ENCODE assay signal across 15 cellular contexts in the genomic region with DNA sequence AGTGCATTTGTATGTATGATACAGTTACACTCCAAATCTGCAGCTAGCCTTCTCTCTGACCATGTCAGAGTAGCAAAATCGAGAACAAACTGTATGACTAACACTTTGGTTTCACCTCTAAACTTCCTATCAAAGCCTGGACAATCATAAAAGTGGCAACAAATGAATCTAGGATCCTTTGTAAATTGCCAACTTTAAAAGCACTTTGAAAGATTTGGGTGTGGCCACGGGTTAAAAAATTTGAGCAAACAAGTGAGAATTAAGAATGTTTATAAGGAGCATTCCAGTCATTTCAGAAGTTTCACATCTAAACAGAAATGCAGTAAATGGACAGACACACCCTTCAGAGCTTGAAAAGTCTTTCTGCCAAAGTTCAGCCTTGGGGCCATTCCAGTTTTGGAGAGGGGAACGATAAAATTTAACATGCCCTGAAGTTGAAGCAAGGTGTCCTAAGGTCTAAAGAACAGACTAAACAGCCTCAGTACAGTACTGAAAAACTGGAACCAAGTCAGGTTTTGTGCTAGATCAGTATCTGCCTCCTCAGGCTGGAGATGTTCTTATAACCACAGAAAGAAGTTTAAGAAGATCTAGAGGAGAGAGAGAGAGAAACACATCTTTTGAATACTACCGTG.
DNase-seq lines count a peak whose midpoint lies in the region; ATAC-seq and TF ChIP-seq lines count a peak whose summit lies in the region.
"Had no signal": no experiment of that assay in that cellular context is flagged by ENCODE, and none has a peak within 500 bp of the region (broad histone marks: within the 10 kb centered on the region; RNA-seq: fewer than 3 reads in every experiment).

No MANE protein-coding gene starts in this region.

- no peak for TF ChIP-seq CTCF in osteoblast (IDR thresholded peaks at IDR 0.05; ENCODE audit: extremely low read depth, low read depth, low read length)

- no peaks in the 10 kb centered on the region for H3K36me3 ChIP-seq in osteoblast (ENCODE audit: insufficient read depth, low read length)
- H3K36me3 ChIP-seq: colonic mucosa, gastroesophageal sphincter, lower lobe of right lung, ovary had no signal

- H3K4me3 ChIP-seq in osteoblast (ENCODE audit: insufficient read depth, low read length): no peak overlapping the region
- H3K4me3 ChIP-seq: colonic mucosa, gastroesophageal sphincter, lower lobe of right lung, ovary had no signal

- H4K20me1 ChIP-seq in osteoblast (ENCODE audit: insufficient read depth, low read length): no peaks in the 10 kb centered on the region

- no peak overlapping the region for H2AFZ ChIP-seq in osteoblast (ENCODE audit: low read length)

- no peaks in the 10 kb centered on the region for H3K79me2 ChIP-seq in osteoblast (ENCODE audit: insufficient read depth, low read length)

- H3K27me3 ChIP-seq in osteoblast (ENCODE audit: insufficient read depth, low read length): no peaks in the 10 kb centered on the region
- H3K27me3 ChIP-seq: colonic mucosa, gastroesophageal sphincter, ovary had no signal

- H3K27ac ChIP-seq in osteoblast (ENCODE audit: low read depth, low read length): no peak overlapping the region
- H3K27ac ChIP-seq: colonic mucosa, gastroesophageal sphincter, lower lobe of right lung, ovary had no signal

- no peak overlapping the region for H3K4me2 ChIP-seq in osteoblast (ENCODE audit: insufficient read depth, low read length)

- H3K27me3 Mint-ChIP-seq in activated T-helper 17 cell treated with anti-CD3 and anti-CD28 coated beads, Interleukin-2, amount 50 U/mL, for 72 hours: peaks cover 4% of the 10 kb centered on the region
- H3K27me3 Mint-ChIP-seq: activated naive CD4-positive, alpha-beta T cell treated with anti-CD3 and anti-CD28 coated beads, Interleukin-2, amount 10 ng/mL, durations not matched to agents 7 days and 5 days had no signal

- no peak overlapping the region for H3K4me3 Mint-ChIP-seq in activated T-helper 17 cell treated with anti-CD3 and anti-CD28 coated beads, Interleukin-2, amount 50 U/mL, for 72 hours
- H3K4me3 Mint-ChIP-seq: activated naive CD4-positive, alpha-beta T cell treated with anti-CD3 and anti-CD28 coated beads, Interleukin-2, amount 10 ng/mL, durations not matched to agents 7 days and 5 days had no signal

- no peaks in the 10 kb centered on the region for H3K9me3 ChIP-seq in osteoblast (ENCODE audit: low read depth, low read length)
- H3K9me3 ChIP-seq: colonic mucosa, gastroesophageal sphincter, lower lobe of right lung, ovary had no signal

- no peaks in the 10 kb centered on the region for H3K36me3 Mint-ChIP-seq in activated T-helper 17 cell treated with anti-CD3 and anti-CD28 coated beads, Interleukin-2, amount 50 U/mL, for 72 hours (ENCODE audit: low read depth)
- H3K36me3 Mint-ChIP-seq: activated naive CD4-positive, alpha-beta T cell treated with anti-CD3 and anti-CD28 coated beads, Interleukin-2, amount 10 ng/mL, durations not matched to agents 7 days and 5 days had no signal

- no peaks in the 10 kb centered on the region for H3K4me1 ChIP-seq in osteoblast (ENCODE audit: insufficient read depth, low read length)
- H3K4me1 ChIP-seq: colonic mucosa, gastroesophageal sphincter, lower lobe of right lung had no signal

- peak; percentile 67 for DNase-seq in A172 (ENCODE audit: low spot score)
- DNase-seq in M059J (ENCODE audit: low read depth): peak; percentile 81
- DNase-seq in NCI-H82 treated with DMSO at 0.1 percent for 48 hours (lab: John Stamatoyannopoulos, UW; ENCODE audit: unreplicated experiment): no peak
- no peak for DNase-seq in osteoblast (ENCODE audit: insufficient read length, low spot score, missing footprints)
- DNase-seq in cortex of kidney (lab: John Stamatoyannopoulos, UW): no peak
- DNase-seq: activated naive CD4-positive, alpha-beta T cell treated with anti-CD3 and anti-CD28 coated beads, Interleukin-2, amount 10 ng/mL, durations not matched to agents 7 days and 5 days; colonic mucosa; GDM1; lower lobe of right lung; ovary; substantia nigra had no signal

- H3K9me3 Mint-ChIP-seq in activated T-helper 17 cell treated with anti-CD3 and anti-CD28 coated beads, Interleukin-2, amount 50 U/mL, for 72 hours: no peaks in the 10 kb centered on the region
- H3K9me3 Mint-ChIP-seq: activated naive CD4-positive, alpha-beta T cell treated with anti-CD3 and anti-CD28 coated beads, Interleukin-2, amount 10 ng/mL, durations not matched to agents 7 days and 5 days had no signal

- no peaks in the 10 kb centered on the region for H3K4me1 Mint-ChIP-seq in activated T-helper 17 cell treated with anti-CD3 and anti-CD28 coated beads, Interleukin-2, amount 50 U/mL, for 72 hours
- H3K4me1 Mint-ChIP-seq: activated naive CD4-positive, alpha-beta T cell treated with anti-CD3 and anti-CD28 coated beads, Interleukin-2, amount 10 ng/mL, durations not matched to agents 7 days and 5 days had no signal

- ATAC-seq in GM18909 (IDR thresholded peaks at IDR 0.05; ENCODE audit: poor library complexity, unreplicated experiment) (peak; percentile 65), HG02759 (IDR thresholded peaks at IDR 0.05; ENCODE audit: unreplicated experiment) (peak; percentile 72)
- ATAC-seq in activated T-helper 17 cell treated with anti-CD3 and anti-CD28 coated beads, Interleukin-2, amount 50 U/mL, for 72 hours (replicated peaks): no peak
- ATAC-seq: gastroesophageal sphincter had no signal

- H3K27ac Mint-ChIP-seq in activated T-helper 17 cell treated with anti-CD3 and anti-CD28 coated beads, Interleukin-2, amount 50 U/mL, for 72 hours: no peak overlapping the region
- H3K27ac Mint-ChIP-seq: activated naive CD4-positive, alpha-beta T cell treated with anti-CD3 and anti-CD28 coated beads, Interleukin-2, amount 10 ng/mL, durations not matched to agents 7 days and 5 days had no signal

Comparison
In these comparisons a context has a peak if more than half of its experiments do, and no peak if none do; other contexts are left out.
1. DNase-seq: peak in A172 (single experiment) and M059J (single experiment); none in NCI-H82 treated with DMSO at 0.1 percent for 48 hours (single experiment), osteoblast (single experiment) and cortex of kidney (single experiment).